ENCODE assay signal across 8 cellular contexts in the genomic region with DNA sequence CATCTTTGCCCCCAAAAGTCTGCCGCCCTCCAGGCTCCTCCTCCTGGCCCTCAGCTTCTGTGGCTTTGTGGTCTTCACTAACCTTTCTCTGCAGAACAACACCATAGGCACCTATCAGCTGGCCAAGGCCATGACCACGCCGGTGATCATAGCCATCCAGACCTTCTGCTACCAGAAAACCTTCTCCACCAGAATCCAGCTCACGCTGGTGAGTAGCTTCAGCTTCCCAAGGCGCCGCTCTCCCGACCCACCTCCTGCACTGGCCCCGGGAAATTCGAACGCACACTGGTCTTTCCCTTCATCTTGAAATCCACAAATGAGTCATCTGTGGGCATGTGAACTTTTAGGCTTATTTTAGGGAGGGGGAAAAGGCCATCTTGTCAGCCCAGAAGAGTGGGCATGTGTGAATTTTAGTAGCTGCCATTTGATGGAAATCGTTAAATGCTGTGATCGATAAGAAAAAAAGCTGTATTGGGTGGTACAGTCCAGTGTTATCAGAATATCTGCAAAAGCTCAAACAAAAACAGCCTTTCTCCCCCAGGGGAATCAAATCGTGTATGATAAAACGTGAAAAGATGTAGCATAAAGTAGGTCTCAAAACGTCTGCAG. TPM values are rescaled to one million over a fixed set of nuclear protein-coding genes. Genes with fewer than 3 reads are reported as not detected.
DNase-seq lines count a peak whose midpoint lies in the region; ATAC-seq and TF ChIP-seq lines count a peak whose summit lies in the region.

No MANE protein-coding gene starts in this region.

- ATAC-seq in GM19351 (IDR thresholded peaks at IDR 0.05; ENCODE audit: unreplicated experiment) (peak; percentile 36), HG03432 (IDR thresholded peaks at IDR 0.05; ENCODE audit: unreplicated experiment) (peak; percentile 36), natural killer cell (peak; percentile 12 to 31 (median 21))

- intact Hi-C loops in activated T-helper 2 cell treated with anti-CD3 and anti-CD28 coated beads, Interferon-gamma antibody, Interleukin-2, Interleukin-4, amounts not matched to agents 10 μg/mL and 5 μg/mL and 100 μg/mL, durations not matched to agents 14 hours and 24 hours and 36 hours (cut with micrococcal nuclease) = loop anchor here (1.0 to 2.0 kb wide), 4 partner anchors 60 to 414 kb away; a partner anchor contains a TSS
- intact Hi-C loops in natural killer cell (cut with micrococcal nuclease) = loop anchor here (1.0 to 5.0 kb wide), 3 partner anchors 61 to 524 kb away; no protein-coding TSS in a partner anchor

- no peaks in the 10 kb centered on the region for H3K27me3 ChIP-seq in OCI-LY3 (ENCODE audit: low read depth, low read length)
- H3K27me3 ChIP-seq in thymus (ENCODE audit: control insufficient read depth, insufficient read depth) = no peaks in the 10 kb centered on the region

- H3K4me3 Mint-ChIP-seq in activated T-helper 2 cell treated with anti-CD3 and anti-CD28 coated beads, Interferon-gamma antibody, Interleukin-2, Interleukin-4, amounts not matched to agents 10 μg/mL and 5 μg/mL and 100 μg/mL, durations not matched to agents 14 hours and 24 hours and 36 hours (ENCODE audit: low read depth) = peak overlapping the region; percentile 92
- H3K4me3 Mint-ChIP-seq in natural killer cell = peak overlapping the region; percentile 97

- peak overlapping the region; percentile 80 for H2AFZ ChIP-seq in OCI-LY3 (ENCODE audit: low read depth, low read length)

- H3K4me3 ChIP-seq in OCI-LY3 (ENCODE audit: low read length) = peak overlapping the region; percentile 94
- peak overlapping the region; percentile 69 for H3K4me3 ChIP-seq in fibroblast of villous mesenchyme (ENCODE audit: low read depth, low read length)
- peak overlapping the region; percentile 84 for H3K4me3 ChIP-seq in thymus (ENCODE audit: low read length)

- TF ChIP-seq CTCF in C4-2B (conservative IDR thresholded peaks at IDR 0.05) (no peak), OCI-LY3 (IDR thresholded peaks at IDR 0.05; ENCODE audit: low read depth, low read length) (no peak), fibroblast of villous mesenchyme (IDR thresholded peaks at IDR 0.05; ENCODE audit: insufficient read depth, low read depth, low read length) (no peak), natural killer cell (IDR thresholded peaks at IDR 0.05) (no peak)

- H3K9me3 ChIP-seq in OCI-LY3 (ENCODE audit: insufficient read depth, low read length) (no peaks in the 10 kb centered on the region), thymus (ENCODE audit: control insufficient read depth) (no peaks in the 10 kb centered on the region)

- H4K20me1 ChIP-seq in OCI-LY3 (ENCODE audit: insufficient read depth, low read length) = no peaks in the 10 kb centered on the region; the same call in 1 of the 2 replicates

- 9% methylated on average over 15 of the region's 15 CpGs for WGBS in thymus

- H3K4me1 ChIP-seq in OCI-LY3 (ENCODE audit: low read length) (peaks cover 4% of the 10 kb centered on the region; the same call in 1 of the 2 replicates), thymus (ENCODE audit: control insufficient read depth, insufficient read depth, low read length) (peaks cover 6% of the 10 kb centered on the region)

- no peaks in the 10 kb centered on the region for H3K9me3 Mint-ChIP-seq in activated T-helper 2 cell treated with anti-CD3 and anti-CD28 coated beads, Interferon-gamma antibody, Interleukin-2, Interleukin-4, amounts not matched to agents 10 μg/mL and 5 μg/mL and 100 μg/mL, durations not matched to agents 14 hours and 24 hours and 36 hours
- no peaks in the 10 kb centered on the region for H3K9me3 Mint-ChIP-seq in natural killer cell

- H3K4me1 Mint-ChIP-seq in activated T-helper 2 cell treated with anti-CD3 and anti-CD28 coated beads, Interferon-gamma antibody, Interleukin-2, Interleukin-4, amounts not matched to agents 10 μg/mL and 5 μg/mL and 100 μg/mL, durations not matched to agents 14 hours and 24 hours and 36 hours (ENCODE audit: low read depth) = peaks cover 35% of the 10 kb centered on the region
- H3K4me1 Mint-ChIP-seq in natural killer cell = peaks cover 39% of the 10 kb centered on the region in 2 donors

- H3K9ac ChIP-seq in OCI-LY3 (ENCODE audit: low read length) = peak overlapping the region; percentile 79

- H3K36me3 Mint-ChIP-seq in activated T-helper 2 cell treated with anti-CD3 and anti-CD28 coated beads, Interferon-gamma antibody, Interleukin-2, Interleukin-4, amounts not matched to agents 10 μg/mL and 5 μg/mL and 100 μg/mL, durations not matched to agents 14 hours and 24 hours and 36 hours (ENCODE audit: low read depth) = peaks cover 33% of the 10 kb centered on the region
- no peaks in the 10 kb centered on the region for H3K36me3 Mint-ChIP-seq in natural killer cell

- H3K36me3 ChIP-seq in OCI-LY3 (replicated peaks; ENCODE audit: low read depth, low read length) (peaks cover 7% of the 10 kb centered on the region), thymus (ENCODE audit: control insufficient read depth, insufficient read depth) (peaks cover 14% of the 10 kb centered on the region)

- H3K27ac Mint-ChIP-seq in activated T-helper 2 cell treated with anti-CD3 and anti-CD28 coated beads, Interferon-gamma antibody, Interleukin-2, Interleukin-4, amounts not matched to agents 10 μg/mL and 5 μg/mL and 100 μg/mL, durations not matched to agents 14 hours and 24 hours and 36 hours = peak overlapping the region; percentile 88
- H3K27ac Mint-ChIP-seq in natural killer cell = peak overlapping the region; percentile 89 to 94

- peak; percentile 23 for DNase-seq in activated T-helper 2 cell treated with anti-CD3 and anti-CD28 coated beads, Interferon-gamma antibody, Interleukin-2, Interleukin-4, amounts not matched to agents 10 μg/mL and 5 μg/mL and 100 μg/mL, durations not matched to agents 14 hours and 24 hours and 36 hours (ENCODE audit: low spot score)
- DNase-seq in fibroblast of villous mesenchyme (ENCODE audit: low read depth) = peak; percentile 69
- DNase-seq in natural killer cell = peak; percentile 24

- peak overlapping the region; percentile 86 for H3K4me2 ChIP-seq in OCI-LY3 (ENCODE audit: low read length)

- H3K79me2 ChIP-seq in OCI-LY3 (ENCODE audit: low read length) = peaks cover 9% of the 10 kb centered on the region

- H3K27me3 Mint-ChIP-seq in activated T-helper 2 cell treated with anti-CD3 and anti-CD28 coated beads, Interferon-gamma antibody, Interleukin-2, Interleukin-4, amounts not matched to agents 10 μg/mL and 5 μg/mL and 100 μg/mL, durations not matched to agents 14 hours and 24 hours and 36 hours (ENCODE audit: low read depth) = no peaks in the 10 kb centered on the region
- no peaks in the 10 kb centered on the region for H3K27me3 Mint-ChIP-seq in natural killer cell (ENCODE audit: low read depth in 2 of 2)

- H3K27ac ChIP-seq in C4-2B (peak overlapping the region; percentile 76), OCI-LY3 (ENCODE audit: low read length) (peak overlapping the region; percentile 31), thymus (ENCODE audit: low read depth) (peak overlapping the region; percentile 67)

RNA-seq across cellular contexts. Expression of a gene that starts 0.7 kb away (rescaled TPM):
- 6.3 and 9.4 TPM in 2 replicates for total RNA-seq in activated T-helper 2 cell treated with anti-CD3 and anti-CD28 coated beads, Interferon-gamma antibody, Interleukin-2, Interleukin-4, amounts not matched to agents 10 μg/mL and 5 μg/mL and 100 μg/mL, durations not matched to agents 14 hours and 24 hours and 36 hours
- total RNA-seq in fibroblast of villous mesenchyme (2.6 and 6.5 TPM in 2 replicates), natural killer cell (10 to 100 TPM in 2 of 3 donors, 1 to 10 TPM in 1; 8.3 to 15.3 (median 10.2) TPM)
- polyA plus RNA-seq in thymus = 8.8 TPM

RNA-seq across cellular contexts. Expression of a gene that starts 59.9 kb away (rescaled TPM):
- 101 and 106 TPM in 2 replicates for total RNA-seq in activated T-helper 2 cell treated with anti-CD3 and anti-CD28 coated beads, Interferon-gamma antibody, Interleukin-2, Interleukin-4, amounts not matched to agents 10 μg/mL and 5 μg/mL and 100 μg/mL, durations not matched to agents 14 hours and 24 hours and 36 hours
- total RNA-seq in fibroblast of villous mesenchyme (50.3 and 53.1 TPM in 2 replicates), natural killer cell (10 to 100 TPM; 54.9 to 69.2 (median 62.0) TPM)
- polyA plus RNA-seq in thymus = 33.8 TPM

Comparison
In these comparisons a context has a peak if more than half of its experiments do, and no peak if none do; other contexts are left out.
1. Peak in every context shown above with its lines: DNase-seq, ATAC-seq, H3K4me3 ChIP-seq and H3K27ac ChIP-seq.